8 cellular contexts compared by ENCODE assay signal in the genomic region with DNA sequence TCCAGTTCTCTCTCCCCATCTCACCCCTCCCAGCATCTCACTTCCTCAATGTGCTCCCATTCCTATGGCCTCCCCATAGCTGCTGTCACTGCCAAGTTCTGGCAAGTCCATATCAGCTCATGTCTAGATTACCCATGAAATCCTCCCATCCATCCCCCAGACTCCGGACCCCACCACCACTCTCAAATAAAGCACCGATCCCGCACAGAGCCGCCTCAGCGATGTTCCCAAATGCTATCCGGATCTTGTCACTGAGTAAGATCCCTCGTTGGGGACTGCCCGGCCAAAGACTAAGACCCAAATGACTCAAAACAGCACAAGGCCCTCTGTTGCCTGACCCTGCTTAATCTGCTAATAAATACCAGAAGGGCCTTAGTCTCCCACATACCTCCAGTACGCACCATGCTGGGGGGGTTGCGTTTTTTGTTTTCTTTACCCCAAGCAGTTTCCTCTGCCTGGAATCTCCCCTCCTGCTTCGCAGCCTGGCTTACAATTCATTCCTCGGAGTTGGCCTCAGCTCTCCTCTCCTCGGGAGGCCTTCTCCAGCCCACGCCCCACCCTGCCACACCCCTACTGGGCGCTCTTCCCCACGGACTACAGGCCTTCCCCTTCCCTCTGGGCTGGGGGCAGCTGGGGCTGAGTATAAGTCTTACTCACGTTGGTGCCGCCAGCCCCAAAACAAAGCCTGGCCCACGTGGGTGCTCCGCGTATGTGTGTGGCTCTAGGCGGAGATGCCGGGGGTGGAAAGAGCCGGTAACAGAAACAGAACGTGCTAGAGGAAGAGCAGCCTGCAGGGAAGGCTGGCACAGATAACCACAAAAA. TPM values are rescaled to one million over a fixed set of nuclear protein-coding genes. Genes with fewer than 3 reads are reported as not detected.
DNase-seq lines count a peak whose midpoint lies in the region; ATAC-seq and TF ChIP-seq lines count a peak whose summit lies in the region.

No MANE protein-coding gene starts in this region.

- H3K4me2 ChIP-seq in Loucy (ENCODE audit: low read depth, low read length, poor library complexity, severe bottlenecking) = peak overlapping the region; percentile 88

- H3K9me3 Mint-ChIP-seq in nephron (no peaks in the 10 kb centered on the region), type B pancreatic cell (no peaks in the 10 kb centered on the region)

- peak overlapping the region; percentile 85 for H3K4me3 ChIP-seq in Loucy (ENCODE audit: low read length, poor library complexity, severe bottlenecking)

- H3K9ac ChIP-seq in Loucy (ENCODE audit: low read depth, low read length, poor library complexity, severe bottlenecking) = peak overlapping the region; percentile 74

- no peaks in the 10 kb centered on the region for H3K36me3 ChIP-seq in Loucy (ENCODE audit: insufficient read depth, low read length)

- H3K9me3 ChIP-seq in Loucy (ENCODE audit: insufficient read depth, low read depth, low read length) = no peaks in the 10 kb centered on the region

- 0 out of 2 replicates have a peak, but pooled peaks cover 3% of the 10 kb centered on the region for H3F3A ChIP-seq in Loucy (ENCODE audit: low read depth)

- peaks cover 41% of the 10 kb centered on the region for H3K4me1 Mint-ChIP-seq in nephron
- peaks cover 30% of the 10 kb centered on the region for H3K4me1 Mint-ChIP-seq in type B pancreatic cell (ENCODE audit: unreplicated experiment)

- peaks cover 34% of the 10 kb centered on the region for H3K4me1 ChIP-seq in Loucy (ENCODE audit: insufficient read depth, low read length, poor library complexity, severe bottlenecking)

- no peaks in the 10 kb centered on the region for H3K27me3 ChIP-seq in Loucy (ENCODE audit: insufficient read depth, low read length, poor library complexity, severe bottlenecking)

- H3K27me3 Mint-ChIP-seq in nephron (ENCODE audit: low read depth) (peaks cover 40% of the 10 kb centered on the region), type B pancreatic cell (peaks cover 43% of the 10 kb centered on the region)

- peak overlapping the region; percentile 85 to 96 (median 88) for H3K4me3 Mint-ChIP-seq in nephron
- peak overlapping the region; percentile 94 for H3K4me3 Mint-ChIP-seq in type B pancreatic cell

- ATAC-seq in HG03280 (IDR thresholded peaks at IDR 0.05; ENCODE audit: unreplicated experiment) = no peak

- peaks cover 15% of the 10 kb centered on the region for H3K79me2 ChIP-seq in Loucy (ENCODE audit: insufficient read depth, low read length)

- H3K36me3 Mint-ChIP-seq in nephron (ENCODE audit: low read depth) (no peaks in the 10 kb centered on the region), type B pancreatic cell (no peaks in the 10 kb centered on the region)

- peaks cover 17% of the 10 kb centered on the region for H4K20me1 ChIP-seq in Loucy (ENCODE audit: insufficient read depth, low read length, poor library complexity, severe bottlenecking)

- H3K27ac Mint-ChIP-seq in nephron = peak overlapping the region in 2 of 3 experiments; percentile 17 to 86
- H3K27ac Mint-ChIP-seq in type B pancreatic cell = peak overlapping the region; percentile 89

- H2AFZ ChIP-seq in Loucy (ENCODE audit: low read length) = no peak overlapping the region

- H3K27ac ChIP-seq in epithelial cell of prostate = peak overlapping the region; percentile 96

- no peak for TF ChIP-seq CTCF in Loucy (conservative IDR thresholded peaks at IDR 0.05; ENCODE audit: low read length)
- no peak for TF ChIP-seq CTCF in nephron (IDR thresholded peaks at IDR 0.05; ENCODE audit: unreplicated experiment in 3 of 3)
- TF ChIP-seq CTCF in type B pancreatic cell (conservative IDR thresholded peaks at IDR 0.05) = no peak

- no peaks in the 10 kb centered on the region for H3K9me2 ChIP-seq in Loucy (replicated peaks; ENCODE audit: low read depth, low read length)

- DNase-seq in Ammon's horn (ENCODE audit: low spot score) (peak; percentile 64), activated T-cell treated with anti-CD3 and anti-CD28 coated beads for 1 hour (ENCODE audit: low read depth) (peak; percentile 30), epithelial cell of prostate (ENCODE audit: low read depth, low spot score) (no peak), type B pancreatic cell (ENCODE audit: extremely low spot score, unreplicated experiment) (no peak), COR-L47 (lab: John Stamatoyannopoulos, UW) (no peak)

RNA-seq across cellular contexts. Expression of a gene that starts 1.8 kb away (rescaled TPM):
- total RNA-seq in type B pancreatic cell (ENCODE audit: low replicate concordance) = 16.3 and 61.6 TPM in 2 replicates

Comparison
In these comparisons a context has a peak if more than half of its experiments do, and no peak if none do; other contexts are left out.
1. DNase-seq: peak in Ammon's horn (single experiment) and activated T-cell treated with anti-CD3 and anti-CD28 coated beads for 1 hour (single experiment); none in epithelial cell of prostate (single experiment), type B pancreatic cell (single experiment) and COR-L47 (single experiment).